In genomic region chrX:17975349-17975748, GRCh38 we compare ENCODE assay signal across 1 cellular context.
TF ChIP-seq lines count a peak whose summit lies in the region.

No MANE protein-coding gene starts in this region.

TF ChIP-seq in HEK293, 187 proteins besides CTCF, POLR2A, EP300 and RAD21 (continued from another document):
- TF ChIP-seq REST (tag by site-specific recombination; IDR thresholded peaks at IDR 0.05): peak; percentile 67
- TF ChIP-seq ZBTB8A (tag by site-specific recombination; IDR thresholded peaks at IDR 0.05): peak; percentile 80
- TF ChIP-seq ZNF555 (tag by site-specific recombination; conservative IDR thresholded peaks at IDR 0.05): peak; percentile 92
- TF ChIP-seq ZNF426 (tag by site-specific recombination; IDR thresholded peaks at IDR 0.05): peak; percentile 91
- 0 out of 2 replicates have a peak, but pooled peaks have one; percentile 25 for TF ChIP-seq ZNF354C (tag by site-specific recombination; IDR thresholded peaks at IDR 0.05; ENCODE audit: borderline replicate concordance, low read depth)
- TF ChIP-seq ZNF529 (tag by site-specific recombination; IDR thresholded peaks at IDR 0.05; ENCODE audit: insufficient replicate concordance): peak; percentile 80
- peak; percentile 76; the same call in 1 of the 2 replicates for TF ChIP-seq ZFP37 (tag by site-specific recombination; IDR thresholded peaks at IDR 0.05)
- TF ChIP-seq ZNF394 (tag by site-specific recombination; IDR thresholded peaks at IDR 0.05; ENCODE audit: borderline replicate concordance): peak; percentile 92
- peak; percentile 79; the same call in 1 of the 2 replicates for TF ChIP-seq ZNF433 (tag by site-specific recombination; IDR thresholded peaks at IDR 0.05; ENCODE audit: low read depth)
